9 cellular contexts compared by ENCODE assay signal in genomic region chr13:46595136-46595917, GRCh38. TPM values are rescaled to one million over a fixed set of nuclear protein-coding genes. Genes with fewer than 3 reads are reported as not detected.
DNase-seq lines count a peak whose midpoint lies in the region; ATAC-seq, FAIRE-seq and TF ChIP-seq lines count a peak whose summit lies in the region.
"Had no signal": no experiment of that assay in that cellular context is flagged by ENCODE, and none has a peak within 500 bp of the region (broad histone marks: within the 10 kb centered on the region; RNA-seq: fewer than 3 reads in every experiment).

No MANE protein-coding gene starts in this region.

- DNase-seq in GM18507 (ENCODE audit: extremely low spot score, insufficient read length, low read depth) (no peak), mammary epithelial cell (peak; percentile 82), omental fat pad (ENCODE audit: low spot score) (no peak), AML-193 (lab: John Stamatoyannopoulos, UW) (no peak), ovary (no peak)
- no peak for DNase-seq in stimulated activated CD4-positive, alpha-beta T cell treated with anti-CD3 and anti-CD28 coated beads, Interleukin-2, amount 100 ng/mL, for 48 hours
- no peak for DNase-seq in stimulated activated CD4-positive, alpha-beta T cell treated with anti-CD3 and anti-CD28 coated beads, Interleukin-15, amount 100 ng/mL, for 24 hours

- H3K9ac ChIP-seq in mammary epithelial cell (ENCODE audit: insufficient read depth, low read length): no peak overlapping the region

- CTCF ChIA-PET in mammary epithelial cell (lab: Charles Lee; ENCODE audit: low non-redundant PET): no interaction called here

- TF ChIP-seq EP300 in ovary (IDR thresholded peaks at IDR 0.05): no peak

- H3K27ac ChIP-seq in mammary epithelial cell (ENCODE audit: insufficient read depth, low read depth, low read length) (peak overlapping the region; percentile 64), ovary (no peak overlapping the region)
- H3K27ac ChIP-seq: SJSA1 had no signal

- WGBS in mammary epithelial cell (ENCODE audit: low coverage, missing lambda C conversion rate): 59% methylated on average over 6 of the region's 6 CpGs
- 71 to 80% (median 75%) methylated on average over 6 of the region's 6 CpGs for WGBS in ovary, 3 donors

- dilution Hi-C loops in mammary epithelial cell (cut with HindIII; ENCODE audit: low sequenced_read_pairs): no loop called here

- intact Hi-C loops in mammary epithelial cell (cut with micrococcal nuclease): no loop called here
- intact Hi-C loops in ovary (cut with DNase I): no loop called here

- TF ChIP-seq POLR2A in ovary (IDR thresholded peaks at IDR 0.05): no peak

- H3K27me3 ChIP-seq in mammary epithelial cell (ENCODE audit: insufficient read depth, low read length): no peaks in the 10 kb centered on the region
- no peaks in the 10 kb centered on the region for H3K27me3 ChIP-seq in ovary
- H3K27me3 ChIP-seq: SJSA1 had no signal

- BruUV-seq in mammary epithelial cell (replicated peaks; lab: Mats Ljungman, UMichigan): no TSS peak

- no peak for TF ChIP-seq CTCF in mammary epithelial cell (conservative IDR thresholded peaks at IDR 0.05 in 1 of 2, IDR thresholded peaks at IDR 0.05 in 1 of 2; ENCODE audit: extremely low read depth in 1 of 2, insufficient read depth in 1 of 2, low read depth in 1 of 2, low read length in 2 of 2)
- TF ChIP-seq CTCF in omental fat pad (IDR thresholded peaks at IDR 0.05): no peak
- no peak for TF ChIP-seq CTCF in ovary (IDR thresholded peaks at IDR 0.05)

- H3K36me3 ChIP-seq in mammary epithelial cell (ENCODE audit: insufficient read depth, low read length) (no peaks in the 10 kb centered on the region), ovary (no peaks in the 10 kb centered on the region)
- H3K36me3 ChIP-seq: SJSA1 had no signal

- peak overlapping the region in 2 of 3 experiments; percentile 8 to 17 for H3K4me3 ChIP-seq in mammary epithelial cell (replicated peaks in 1 of 3; ENCODE audit: insufficient read depth in 1 of 3, low read depth in 2 of 3, low read length in 3 of 3)
- H3K4me3 ChIP-seq in ovary: no peak overlapping the region
- H3K4me3 ChIP-seq: SJSA1 had no signal

- H3K4me2 ChIP-seq in mammary epithelial cell (ENCODE audit: insufficient read depth, low read depth, low read length): peak overlapping the region; percentile 77

- peak; percentile 87 for FAIRE-seq in GM18507 (lab: Jason Lieb, UNC)

- peaks cover 38% of the 10 kb centered on the region for H3K4me1 ChIP-seq in mammary epithelial cell (ENCODE audit: insufficient read depth, low read length)
- H3K4me1 ChIP-seq in ovary (ENCODE audit: insufficient read depth): peaks cover 8% of the 10 kb centered on the region

- H3K79me2 ChIP-seq in mammary epithelial cell (ENCODE audit: insufficient read depth, low read length): peaks cover 94% of the 10 kb centered on the region

- in situ Hi-C loops in mammary epithelial cell (cut with MboI; ENCODE audit: low sequenced_read_pairs in 2 of 2): no loop called here

- no peak overlapping the region for H2AFZ ChIP-seq in mammary epithelial cell (ENCODE audit: low read depth, low read length)

- H3K9me3 ChIP-seq in mammary epithelial cell (replicated peaks; ENCODE audit: insufficient read depth, low read length) (no peaks in the 10 kb centered on the region), ovary (no peaks in the 10 kb centered on the region)
- H3K9me3 ChIP-seq: SJSA1 had no signal

- H4K20me1 ChIP-seq in mammary epithelial cell (ENCODE audit: insufficient read depth, low read length): no peaks in the 10 kb centered on the region

- ATAC-seq in HG03139 (IDR thresholded peaks at IDR 0.05; ENCODE audit: unreplicated experiment) (peak; percentile 41), omental fat pad (ENCODE audit: low FRiP score) (peak; percentile 62)

RNA-seq across cellular contexts. Expression of gene LRCH1, which starts 42.4 kb away (rescaled TPM):
- total RNA-seq in mammary epithelial cell (10 to 100 TPM; 13.2 to 21.2 TPM), omental fat pad (10 to 100 TPM in 3 of 4 donors, 1 to 10 TPM in 1; 9.7 to 43.7 (median 16.5) TPM), ovary (10 to 100 TPM; 10.1 to 19.3 (median 15.8) TPM)
- polyA plus RNA-seq in mammary epithelial cell (10.3 TPM), ovary (10 to 100 TPM in 1 of 2 donors, 1 to 10 TPM in 1; 7.6 to 18.8 TPM)
- 20.1 TPM for polyA minus RNA-seq in mammary epithelial cell
